Comparison of ENCODE assay signal across 22 cellular contexts in the genomic region with DNA sequence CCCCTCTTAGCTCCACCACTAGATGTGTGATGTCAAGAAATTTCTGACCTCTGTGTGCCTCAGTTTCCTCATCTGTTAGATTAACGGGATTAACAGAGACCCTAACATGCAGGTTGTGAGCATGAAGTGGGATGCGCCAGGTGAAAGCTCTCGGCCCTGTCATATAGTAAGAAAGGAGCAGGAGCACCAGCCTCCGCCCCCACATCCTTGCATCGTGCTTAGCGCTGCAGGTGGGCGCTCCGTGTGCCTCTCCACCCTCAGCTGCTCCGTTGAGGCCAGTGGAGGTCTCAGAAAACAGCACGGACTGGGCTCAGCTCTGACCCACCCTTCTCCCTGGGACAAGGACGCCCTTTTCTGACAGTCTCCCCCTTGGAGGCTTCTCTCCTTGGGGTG.
"Had no signal": no experiment of that assay in that cellular context is flagged by ENCODE, and none has a peak within 500 bp of the region (broad histone marks: within the 10 kb centered on the region; RNA-seq: fewer than 3 reads in every experiment).

No MANE protein-coding gene starts in this region.

- H3K9me3 ChIP-seq: gastroesophageal sphincter, heart left ventricle, lower lobe of right lung, prostate gland, tibial nerve, uterus had no signal

- ATAC-seq: activated CD4-positive, CD25-positive, alpha-beta regulatory T cell treated with anti-CD3 and anti-CD28 coated beads, Interleukin-2, amount 50 U/mL, for 24 hours; activated CD8-positive, alpha-beta memory T cell treated with anti-CD3 and anti-CD28 coated beads, Interleukin-2, amount 10 ng/mL, durations not matched to agents 7 days and 5 days; activated CD8-positive, alpha-beta T cell treated with anti-CD3 and anti-CD28 coated beads for 36 hours; gastroesophageal sphincter; heart left ventricle; lower lobe of right lung; naive thymus-derived CD4-positive, alpha-beta T cell; T-cell had no signal

- H3K4me1 ChIP-seq: prostate gland, uterus had no signal

- H3K27ac ChIP-seq: brain microvascular endothelial cell, heart left ventricle, lower lobe of right lung, prostate gland, tibial nerve, uterus, VCaP had no signal

- DNase-seq: activated CD4-positive, alpha-beta T cell treated with anti-CD3 and anti-CD28 coated beads, Interleukin-2, amount 10 ng/mL, durations not matched to agents 7 days and 5 days; activated CD8-positive, alpha-beta memory T cell treated with anti-CD3 and anti-CD28 coated beads, Interleukin-2, amount 10 ng/mL, durations not matched to agents 7 days and 5 days; activated CD8-positive, alpha-beta T cell treated with anti-CD3 and anti-CD28 coated beads for 36 hours; activated naive CD4-positive, alpha-beta T cell; activated T-cell treated with anti-CD3 and anti-CD28 coated beads, Interleukin-2, amount 50 U/mL, for 1 hour; brain microvascular endothelial cell; central memory CD4-positive, alpha-beta T cell; effector memory CD4-positive, alpha-beta T cell; lower lobe of right lung; naive thymus-derived CD4-positive, alpha-beta T cell; stimulated activated CD4-positive, alpha-beta T cell treated with anti-CD3 and anti-CD28 coated beads, Interleukin-1b, Interleukin-23, amount 100 ng/mL, for 48 hours; substantia nigra; T-cell; uterus had no signal

- H3K4me3 ChIP-seq: gastroesophageal sphincter, heart left ventricle, lower lobe of right lung, prostate gland, tibial nerve, uterus had no signal

- FAIRE-seq: colon, kidney had no signal

- H3K27me3 ChIP-seq: brain microvascular endothelial cell, gastroesophageal sphincter, heart left ventricle, tibial nerve, uterus had no signal

- H3K36me3 ChIP-seq: brain microvascular endothelial cell, uterus had no signal
